In the genomic region with DNA sequence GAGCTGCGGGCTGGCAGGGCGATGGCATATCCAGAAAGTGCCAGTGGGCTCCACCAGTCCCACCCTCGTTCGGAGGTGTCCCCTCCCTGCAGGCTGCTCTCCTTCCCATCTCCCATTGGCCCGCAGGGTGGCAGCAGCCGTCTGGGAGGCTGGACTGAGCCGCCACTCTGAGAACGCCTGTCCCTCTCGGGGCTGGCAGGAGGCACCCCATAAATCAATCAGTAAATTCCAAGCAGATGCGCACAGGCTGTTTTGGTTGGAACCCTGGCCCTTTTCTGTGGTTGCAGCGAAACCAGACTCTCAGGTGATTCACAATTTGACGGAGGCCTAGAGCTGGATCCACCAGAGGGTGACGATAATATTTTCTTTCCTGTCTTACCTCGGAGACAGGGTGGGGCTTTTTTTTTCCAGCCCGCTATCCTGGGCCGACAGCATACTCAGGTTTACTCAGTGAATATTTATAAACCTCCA, we compare ENCODE assay signal across 10 cellular contexts.
A peak's percentile ranks its signal among the peaks of the same experiment; 100 is the strongest.
DNase-seq lines count a peak whose midpoint lies in the region; ATAC-seq and TF ChIP-seq lines count a peak whose summit lies in the region.
"Had no signal": no experiment of that assay in that cellular context is flagged by ENCODE, and none has a peak within 500 bp of the region (broad histone marks: within the 10 kb centered on the region; RNA-seq: fewer than 3 reads in every experiment).

No MANE protein-coding gene starts in this region.

- DNase-seq in ACHN (peak; percentile 33), HS-27A (ENCODE audit: low read depth) (peak; percentile 20), WTC11 (ENCODE audit: low spot score) (peak; percentile 26), right lobe of liver (peak in 2 of 3 donors; percentile 35), middle frontal gyrus (ENCODE audit: extremely low spot score, low spot score) (no peak), hepatic stellate cell (ENCODE audit: low spot score) (no peak), NCI-H226 (no peak), heart right ventricle (no peak)

- in situ Hi-C loops in ACHN (cut with HindIII; ENCODE audit: low pct_ligation_motif_present, low pct_unique_long_range_greater_than_20kb, low sequenced_read_pairs) = no loop called here

- CTCF ChIA-PET in WTC11 (lab: Charles Lee) = no interaction called here

- H3K36me3 Mint-ChIP-seq in WTC11 = no peaks in the 10 kb centered on the region

- no peak overlapping the region for H3K4me3 Mint-ChIP-seq in WTC11

- H3K27ac ChIP-seq in right lobe of liver (no peak overlapping the region), heart right ventricle (no peak overlapping the region)
- H3K27ac ChIP-seq: ascending aorta, neutrophil had no signal

- H3K9me3 Mint-ChIP-seq in WTC11 = no peaks in the 10 kb centered on the region

- H3K4me3 ChIP-seq in right lobe of liver (no peak overlapping the region), heart right ventricle (no peak overlapping the region)
- H3K4me3 ChIP-seq: ascending aorta had no signal

- H3K36me3 ChIP-seq in right lobe of liver = no peaks in the 10 kb centered on the region
- H3K36me3 ChIP-seq in heart right ventricle = no peaks in the 10 kb centered on the region
- H3K36me3 ChIP-seq: ascending aorta, neutrophil had no signal

- no peaks in the 10 kb centered on the region for H3K4me1 ChIP-seq in right lobe of liver
- peaks cover 0 to 5% (median 0%) of the 10 kb centered on the region in 9 donors for H3K4me1 ChIP-seq in heart right ventricle
- H3K4me1 ChIP-seq: ascending aorta had no signal

- no peaks in the 10 kb centered on the region; the same call in 1 of the 2 replicates for H3K27me3 Mint-ChIP-seq in WTC11 (ENCODE audit: low read depth)

- TF ChIP-seq POLR2A in right lobe of liver (IDR thresholded peaks at IDR 0.05) = no peak

- H3K9me3 ChIP-seq in right lobe of liver = no peaks in the 10 kb centered on the region
- H3K9me3 ChIP-seq in heart right ventricle = no peaks in the 10 kb centered on the region
- H3K9me3 ChIP-seq: ascending aorta, neutrophil had no signal

- 71% methylated on average over 5 of the region's 16 CpGs for WGBS in right lobe of liver (ENCODE audit: insufficient coverage, low coverage, low lambda C conversion rate, missing lambda C conversion rate)
- WGBS in heart right ventricle, 2 donors = 69 to 72% methylated on average over 16 of the region's 16 CpGs

- no peak overlapping the region for H3K27ac Mint-ChIP-seq in WTC11

- ATAC-seq in WTC11 (peak; percentile 36; the same call in 1 of the 2 replicates), right lobe of liver (no peak), heart right ventricle (no peak)

- TF ChIP-seq CTCF in WTC11 (IDR thresholded peaks at IDR 0.05) = no peak
- TF ChIP-seq CTCF in right lobe of liver (IDR thresholded peaks at IDR 0.05) = no peak
- no peak for TF ChIP-seq CTCF in heart right ventricle (IDR thresholded peaks at IDR 0.05)

- POLR2A ChIA-PET in WTC11 (lab: Charles Lee) = no interaction called here

- intact Hi-C loops in right lobe of liver (cut with DNase I) (no loop called here), heart right ventricle (cut with DNase I) (no loop called here)

- no peaks in the 10 kb centered on the region for H3K27me3 ChIP-seq in right lobe of liver
- peaks cover 0 to 10% (median 0%) of the 10 kb centered on the region in 7 donors for H3K27me3 ChIP-seq in heart right ventricle
- H3K27me3 ChIP-seq: ascending aorta, neutrophil had no signal

- 0 out of 2 replicates have a peak, but pooled peaks cover 8% of the 10 kb centered on the region for H3K4me1 Mint-ChIP-seq in WTC11

TF ChIP-seq in WTC11, 78 proteins besides CTCF, POLR2A, EP300 and RAD21:
- TF ChIP-seq ZNF121 (CRISPR knock-in tag; IDR thresholded peaks at IDR 0.05) = no peak
- TF ChIP-seq SMAD3 (CRISPR knock-in tag; IDR thresholded peaks at IDR 0.05; ENCODE audit: borderline replicate concordance) = no peak
- TF ChIP-seq, protein P1, sequence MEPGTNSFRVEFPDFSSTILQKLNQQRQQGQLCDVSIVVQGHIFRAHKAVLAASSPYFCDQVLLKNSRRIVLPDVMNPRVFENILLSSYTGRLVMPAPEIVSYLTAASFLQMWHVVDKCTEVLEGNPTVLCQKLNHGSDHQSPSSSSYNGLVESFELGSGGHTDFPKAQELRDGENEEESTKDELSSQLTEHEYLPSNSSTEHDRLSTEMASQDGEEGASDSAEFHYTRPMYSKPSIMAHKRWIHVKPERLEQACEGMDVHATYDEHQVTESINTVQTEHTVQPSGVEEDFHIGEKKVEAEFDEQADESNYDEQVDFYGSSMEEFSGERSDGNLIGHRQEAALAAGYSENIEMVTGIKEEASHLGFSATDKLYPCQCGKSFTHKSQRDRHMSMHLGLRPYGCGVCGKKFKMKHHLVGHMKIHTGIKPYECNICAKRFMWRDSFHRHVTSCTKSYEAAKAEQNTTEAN (CRISPR knock-in tag; IDR thresholded peaks at IDR 0.05) = no peak
- no peak for TF ChIP-seq SMAD4 (CRISPR knock-in tag; IDR thresholded peaks at IDR 0.05)
- TF ChIP-seq, protein P2, sequence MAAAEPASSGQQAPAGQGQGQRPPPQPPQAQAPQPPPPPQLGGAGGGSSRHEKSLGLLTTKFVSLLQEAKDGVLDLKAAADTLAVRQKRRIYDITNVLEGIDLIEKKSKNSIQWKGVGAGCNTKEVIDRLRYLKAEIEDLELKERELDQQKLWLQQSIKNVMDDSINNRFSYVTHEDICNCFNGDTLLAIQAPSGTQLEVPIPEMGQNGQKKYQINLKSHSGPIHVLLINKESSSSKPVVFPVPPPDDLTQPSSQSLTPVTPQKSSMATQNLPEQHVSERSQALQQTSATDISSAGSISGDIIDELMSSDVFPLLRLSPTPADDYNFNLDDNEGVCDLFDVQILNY (CRISPR knock-in tag; IDR thresholded peaks at IDR 0.05) = no peak
- TF ChIP-seq PRRX2 (CRISPR knock-in tag; IDR thresholded peaks at IDR 0.05) = no peak
- TF ChIP-seq HMGA2 (CRISPR knock-in tag; IDR thresholded peaks at IDR 0.05) = no peak
- no peak for TF ChIP-seq TCF7 (CRISPR knock-in tag; IDR thresholded peaks at IDR 0.05; ENCODE audit: low read depth)
- TF ChIP-seq ZNF138 (CRISPR knock-in tag; conservative IDR thresholded peaks at IDR 0.05) = no peak
- no peak for TF ChIP-seq TEAD4 (CRISPR knock-in tag; IDR thresholded peaks at IDR 0.05)
- TF ChIP-seq, protein P3, sequence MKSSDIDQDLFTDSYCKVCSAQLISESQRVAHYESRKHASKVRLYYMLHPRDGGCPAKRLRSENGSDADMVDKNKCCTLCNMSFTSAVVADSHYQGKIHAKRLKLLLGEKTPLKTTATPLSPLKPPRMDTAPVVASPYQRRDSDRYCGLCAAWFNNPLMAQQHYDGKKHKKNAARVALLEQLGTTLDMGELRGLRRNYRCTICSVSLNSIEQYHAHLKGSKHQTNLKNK (CRISPR knock-in tag; IDR thresholded peaks at IDR 0.05) = no peak
- no peak for TF ChIP-seq ETV6 (CRISPR knock-in tag; IDR thresholded peaks at IDR 0.05)
- TF ChIP-seq FOXK1 (CRISPR knock-in tag; IDR thresholded peaks at IDR 0.05) = no peak
- TF ChIP-seq, protein P4, sequence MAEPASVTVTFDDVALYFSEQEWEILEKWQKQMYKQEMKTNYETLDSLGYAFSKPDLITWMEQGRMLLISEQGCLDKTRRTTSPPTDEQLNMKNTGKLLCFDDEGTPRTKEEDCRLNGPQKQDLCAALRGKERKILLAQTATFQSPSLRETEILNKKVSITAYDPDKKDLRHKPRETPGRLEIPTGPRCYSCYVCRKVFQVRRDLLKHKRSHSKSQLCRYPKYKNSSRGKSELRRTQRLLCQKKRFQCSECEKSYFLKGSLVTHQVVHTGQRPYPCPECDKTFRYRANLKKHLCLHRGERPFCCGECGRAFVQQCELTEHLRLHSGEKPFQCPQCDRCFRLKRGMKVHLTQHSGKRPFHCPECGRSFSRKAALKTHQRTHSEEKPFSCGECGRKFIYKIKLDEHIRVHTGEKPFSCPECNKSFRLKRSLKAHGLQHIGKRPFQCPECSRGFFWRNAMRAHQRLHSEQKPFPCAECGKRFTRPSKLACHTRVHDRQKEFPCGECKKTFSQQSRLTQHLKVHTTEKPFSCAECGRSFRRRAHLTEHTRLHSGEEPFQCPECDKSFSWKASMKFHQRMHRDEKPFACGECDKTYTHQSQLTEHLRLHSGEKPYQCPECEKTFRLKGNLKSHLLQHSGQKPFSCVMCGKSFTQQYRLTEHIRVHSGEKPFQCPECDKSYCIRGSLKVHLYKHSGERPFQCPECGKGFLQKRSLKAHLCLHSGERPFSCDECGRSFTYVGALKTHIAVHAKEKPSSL (CRISPR knock-in tag; conservative IDR thresholded peaks at IDR 0.05) = no peak
- no peak for TF ChIP-seq GABPB1 (CRISPR knock-in tag; IDR thresholded peaks at IDR 0.05)
- TF ChIP-seq, protein P5, sequence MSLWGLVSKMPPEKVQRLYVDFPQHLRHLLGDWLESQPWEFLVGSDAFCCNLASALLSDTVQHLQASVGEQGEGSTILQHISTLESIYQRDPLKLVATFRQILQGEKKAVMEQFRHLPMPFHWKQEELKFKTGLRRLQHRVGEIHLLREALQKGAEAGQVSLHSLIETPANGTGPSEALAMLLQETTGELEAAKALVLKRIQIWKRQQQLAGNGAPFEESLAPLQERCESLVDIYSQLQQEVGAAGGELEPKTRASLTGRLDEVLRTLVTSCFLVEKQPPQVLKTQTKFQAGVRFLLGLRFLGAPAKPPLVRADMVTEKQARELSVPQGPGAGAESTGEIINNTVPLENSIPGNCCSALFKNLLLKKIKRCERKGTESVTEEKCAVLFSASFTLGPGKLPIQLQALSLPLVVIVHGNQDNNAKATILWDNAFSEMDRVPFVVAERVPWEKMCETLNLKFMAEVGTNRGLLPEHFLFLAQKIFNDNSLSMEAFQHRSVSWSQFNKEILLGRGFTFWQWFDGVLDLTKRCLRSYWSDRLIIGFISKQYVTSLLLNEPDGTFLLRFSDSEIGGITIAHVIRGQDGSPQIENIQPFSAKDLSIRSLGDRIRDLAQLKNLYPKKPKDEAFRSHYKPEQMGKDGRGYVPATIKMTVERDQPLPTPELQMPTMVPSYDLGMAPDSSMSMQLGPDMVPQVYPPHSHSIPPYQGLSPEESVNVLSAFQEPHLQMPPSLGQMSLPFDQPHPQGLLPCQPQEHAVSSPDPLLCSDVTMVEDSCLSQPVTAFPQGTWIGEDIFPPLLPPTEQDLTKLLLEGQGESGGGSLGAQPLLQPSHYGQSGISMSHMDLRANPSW (CRISPR knock-in tag; conservative IDR thresholded peaks at IDR 0.05; ENCODE audit: low read depth) = no peak
- no peak for TF ChIP-seq SOX15 (CRISPR knock-in tag; IDR thresholded peaks at IDR 0.05)

Comparison
In these comparisons a context has a peak if more than half of its experiments do, and no peak if none do; other contexts are left out.
1. DNase-seq: peak in ACHN (single experiment), HS-27A (single experiment), WTC11 (single experiment) and right lobe of liver (2 of 3); none in middle frontal gyrus (single experiment), hepatic stellate cell (single experiment), NCI-H226 (single experiment) and heart right ventricle (0 of 2).